Comparison of ENCODE assay signal across 21 cellular contexts in genomic region chr1:154500533-154500932, GRCh38. TPM values are rescaled to one million over a fixed set of nuclear protein-coding genes. Genes with fewer than 3 reads are reported as not detected.
DNase-seq lines count a peak whose midpoint lies in the region; ATAC-seq and TF ChIP-seq lines count a peak whose summit lies in the region.
"Had no signal": no experiment of that assay in that cellular context is flagged by ENCODE, and none has a peak within 500 bp of the region (broad histone marks: within the 10 kb centered on the region; RNA-seq: fewer than 3 reads in every experiment).

No MANE protein-coding gene starts in this region.

- TF ChIP-seq POLR2A in gastroesophageal sphincter (IDR thresholded peaks at IDR 0.05) (no peak), sigmoid colon (IDR thresholded peaks at IDR 0.05) (no peak), uterus (IDR thresholded peaks at IDR 0.05) (no peak)

- TF ChIP-seq EP300 in gastroesophageal sphincter (IDR thresholded peaks at IDR 0.05): no peak
- TF ChIP-seq EP300 in sigmoid colon (IDR thresholded peaks at IDR 0.05): no peak

- H3K27ac ChIP-seq in left ventricle myocardium inferior (replicated peaks) (peak overlapping the region; percentile 94), gastroesophageal sphincter (peak overlapping the region in 1 of 4 donors; percentile 68), sigmoid colon (peak overlapping the region in 1 of 4 donors; percentile 72), uterus (peak overlapping the region in 1 of 2 donors; percentile 67)
- H3K27ac ChIP-seq: KMS-11 had no signal

- H3K4me3 ChIP-seq in left ventricle myocardium inferior (peak overlapping the region; percentile 74), gastroesophageal sphincter (peak overlapping the region; percentile 39 to 56), sigmoid colon (peak overlapping the region in 3 of 4 donors; percentile 44 to 52 (median 47)), uterus (peak overlapping the region; percentile 1 to 11)
- H3K4me3 ChIP-seq: mucosa of descending colon had no signal

- H3K27me3 ChIP-seq in left ventricle myocardium inferior (ENCODE audit: low read depth) (peaks cover 44% of the 10 kb centered on the region), gastroesophageal sphincter (peaks cover 59% of the 10 kb centered on the region), sigmoid colon (peaks cover 32 to 94% (median 42%) of the 10 kb centered on the region in 3 donors), uterus (peaks cover 8 to 19% of the 10 kb centered on the region in 2 donors)

- H3K4me1 ChIP-seq in left ventricle myocardium inferior: peaks cover 62% of the 10 kb centered on the region
- H3K4me1 ChIP-seq in gastroesophageal sphincter: peaks cover 0 to 21% (median 6%) of the 10 kb centered on the region in 3 donors
- H3K4me1 ChIP-seq in sigmoid colon: peaks cover 0 to 21% (median 16%) of the 10 kb centered on the region in 4 donors
- no peaks in the 10 kb centered on the region for H3K4me1 ChIP-seq in uterus

- TF ChIP-seq CTCF in left ventricle myocardium inferior (IDR thresholded peaks at IDR 0.05; ENCODE audit: borderline replicate concordance) (no peak), gastroesophageal sphincter (IDR thresholded peaks at IDR 0.05) (no peak), sigmoid colon (IDR thresholded peaks at IDR 0.05) (no peak), uterus (IDR thresholded peaks at IDR 0.05) (no peak)

- ATAC-seq in gastroesophageal sphincter (no peak), HG02798 (IDR thresholded peaks at IDR 0.05; ENCODE audit: poor library complexity, unreplicated experiment) (no peak)
- ATAC-seq: mucosa of descending colon, T-cell had no signal

- no peak for DNase-seq in left ventricle myocardium inferior
- no peak for DNase-seq in cardiac septum (ENCODE audit: low spot score)
- DNase-seq in sigmoid colon: no peak
- DNase-seq in uterus: no peak
- DNase-seq in HT-29 (ENCODE audit: low spot score): no peak
- no peak for DNase-seq in DMS79 treated with DMSO at 0.1 percent for 48 hours (lab: John Stamatoyannopoulos, UW)
- DNase-seq: activated CD4-positive, alpha-beta T cell treated with anti-CD3 and anti-CD28 coated beads, Interleukin-2, amount 50 U/mL, for 48 hours; activated naive CD8-positive, alpha-beta T cell treated with anti-CD3 and anti-CD28 coated beads, Interleukin-2, amount 10 ng/mL, durations not matched to agents 7 days and 5 days; CD4-positive, CD25-positive, alpha-beta regulatory T cell; DMS53; head of caudate nucleus; mucosa of descending colon; NCI-H2029; NCI-H446 treated with DMSO at 0.1 percent for 48 hours; occipital lobe; T-cell had no signal

- 57 to 68% methylated on average over 5 to 8 of the region's 8 CpGs for WGBS in gastroesophageal sphincter (ENCODE audit: low coverage in 1 of 2), 2 donors
- WGBS in sigmoid colon, 2 donors: 72 to 82% methylated on average over 8 of the region's 8 CpGs

- H3K36me3 ChIP-seq in left ventricle myocardium inferior (peaks cover 14% of the 10 kb centered on the region), gastroesophageal sphincter (no peaks in the 10 kb centered on the region), sigmoid colon (no peaks in the 10 kb centered on the region), uterus (no peaks in the 10 kb centered on the region)

- intact Hi-C loops in left ventricle myocardium inferior (cut with micrococcal nuclease) (no loop called here), cardiac septum (cut with DNase I) (no loop called here), sigmoid colon (cut with DNase I) (no loop called here), uterus (cut with DNase I; ENCODE audit: low total_unique reads) (no loop called here)

- H3K9me3 ChIP-seq in left ventricle myocardium inferior (replicated peaks): peaks cover 1% of the 10 kb centered on the region
- H3K9me3 ChIP-seq in gastroesophageal sphincter: peaks cover 0 to 8% (median 0%) of the 10 kb centered on the region in 3 donors
- no peaks in the 10 kb centered on the region for H3K9me3 ChIP-seq in sigmoid colon
- no peaks in the 10 kb centered on the region for H3K9me3 ChIP-seq in uterus
- H3K9me3 ChIP-seq: mucosa of descending colon had no signal

RNA-seq across cellular contexts. Expression of gene TDRD10, which starts 1.5 kb away (rescaled TPM):
- total RNA-seq in left ventricle myocardium inferior: 2.6 TPM
- total RNA-seq in cardiac septum: 5.0 TPM
- 1 to 10 TPM; 1.4 to 3.3 (median 2.8) TPM for total RNA-seq in gastroesophageal sphincter
- 1 to 10 TPM in 3 of 4 donors, under 1 TPM in 1; 0.68 to 3.9 (median 1.8) TPM for total RNA-seq in sigmoid colon
- 1 to 10 TPM in 2 of 3 donors, under 1 TPM in 1; 0.46 to 2.0 (median 1.8) TPM for polyA plus RNA-seq in sigmoid colon
- 10 to 100 TPM in 2 of 4 donors, 1 to 10 TPM in 2; 1.3 to 19.7 (median 6.9) TPM for total RNA-seq in uterus
- not detected in 2 replicates for total RNA-seq in HT-29 (2014; rRNA removed; shearing (Covaris generic))
- total RNA-seq: A673; activated naive CD8-positive, alpha-beta T cell treated with anti-CD3 and anti-CD28 coated beads, Interleukin-2, amount 10 ng/mL, durations not matched to agents 7 days and 5 days; CD4-positive, CD25-positive, alpha-beta regulatory T cell; kidney epithelial cell; T-cell had no signal
- polyA plus RNA-seq: CD4-positive, CD25-positive, alpha-beta regulatory T cell had no signal

RNA-seq across cellular contexts. Expression of gene SHE, which starts 1.7 kb away (rescaled TPM):
- total RNA-seq in left ventricle myocardium inferior (9.2 TPM), cardiac septum (16.8 TPM), gastroesophageal sphincter (10 to 100 TPM in 3 of 4 donors, 1 to 10 TPM in 1; 7.2 to 13.9 (median 11.7) TPM), sigmoid colon (10 to 100 TPM in 1 of 4 donors, 1 to 10 TPM in 3; 5.2 to 10.2 (median 7.8) TPM), uterus (10 to 100 TPM; 14.6 to 44.5 (median 27.2) TPM)
- polyA plus RNA-seq in sigmoid colon: 1 to 10 TPM; 1.6 to 5.7 (median 3.0) TPM
- total RNA-seq in HT-29 (2014; rRNA removed; shearing (Covaris generic)): not detected in 2 replicates
- total RNA-seq: activated naive CD8-positive, alpha-beta T cell treated with anti-CD3 and anti-CD28 coated beads, Interleukin-2, amount 10 ng/mL, durations not matched to agents 7 days and 5 days; CD4-positive, CD25-positive, alpha-beta regulatory T cell had no signal
- polyA plus RNA-seq: CD4-positive, CD25-positive, alpha-beta regulatory T cell had no signal

RNA-seq across cellular contexts. Expression of gene UBE2Q1, which starts 57.9 kb away (rescaled TPM):
- total RNA-seq in left ventricle myocardium inferior (57.0 TPM), cardiac septum (65.5 TPM), gastroesophageal sphincter (10 to 100 TPM; 27.4 to 39.7 (median 32.2) TPM), sigmoid colon (10 to 100 TPM; 15.1 to 18.9 (median 16.3) TPM), uterus (10 to 100 TPM in 3 of 4 donors, 1 to 10 TPM in 1; 5.4 to 69.7 (median 28.4) TPM)
- 10 to 100 TPM; 36.6 to 40.7 (median 37.7) TPM for polyA plus RNA-seq in sigmoid colon
- total RNA-seq in HT-29 (2014; rRNA removed; shearing (Covaris generic)): 29.6 and 31.3 TPM in 2 replicates

Comparison
In these comparisons a context has a peak if more than half of its experiments do, and no peak if none do; other contexts are left out.
1. H3K4me3 ChIP-seq: peak in every context shown above with its lines; median percentile 74 in left ventricle myocardium inferior; 48 in gastroesophageal sphincter; 47 in sigmoid colon; 6 in uterus.